In the genomic region with DNA sequence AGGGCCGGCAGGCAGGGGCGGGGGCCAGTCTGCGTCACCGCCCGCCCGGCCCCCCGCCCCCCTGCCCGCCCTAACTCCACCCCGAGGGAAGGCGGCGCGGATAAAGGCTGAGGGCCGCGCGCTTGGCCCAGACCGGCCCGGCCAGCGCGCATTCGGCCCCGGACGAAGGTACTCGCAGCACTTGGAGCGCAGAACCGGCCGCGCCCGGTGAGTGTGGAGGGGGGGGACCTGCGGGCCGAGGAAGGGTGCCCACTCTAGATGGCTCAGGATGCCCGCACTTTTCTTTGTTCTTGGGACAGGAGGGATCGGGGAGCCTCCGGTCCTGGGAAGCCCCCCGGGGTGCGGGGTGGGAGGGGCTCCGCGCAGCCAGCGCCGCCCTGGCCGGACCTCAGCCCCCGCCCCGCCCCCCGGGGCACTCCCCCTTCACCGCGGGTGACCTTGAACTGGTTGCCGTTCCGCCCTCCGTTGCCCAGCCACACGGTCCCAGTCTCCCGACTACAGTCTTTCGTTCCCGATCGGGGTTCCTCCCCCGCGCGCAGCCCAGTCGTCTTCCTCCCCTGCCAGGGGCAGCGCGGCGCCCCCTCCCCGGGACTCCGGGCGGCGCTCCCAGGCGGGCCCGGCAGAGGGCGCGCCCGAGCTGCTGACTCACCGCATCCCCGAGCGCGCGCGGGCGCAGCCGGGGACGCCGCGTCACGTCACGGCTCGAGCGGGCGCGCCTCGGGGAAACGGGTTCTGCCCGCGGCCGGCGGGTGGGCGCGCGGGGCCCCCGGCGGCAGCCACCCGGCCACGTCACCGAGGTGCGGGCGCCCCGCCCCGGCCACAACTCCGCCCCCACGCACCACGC, we compare ENCODE assay signal across 2 cellular contexts.
TF ChIP-seq lines count a peak whose summit lies in the region.

MIDN (plus strand) TSS at position 130 of the 844 bp plus-strand sequence. CDS start 1,714 bp downstream, outside the sequence.

TF ChIP-seq in HEK293, 187 proteins besides CTCF, POLR2A, EP300 and RAD21 (continued from another document and continues in another):
- TF ChIP-seq ZNF280C (tag by site-specific recombination; IDR thresholded peaks at IDR 0.05), result no peak
- TF ChIP-seq ZNF747 (tag by site-specific recombination; IDR thresholded peaks at IDR 0.05), result no peak
- no peak for TF ChIP-seq ZNF140 (tag by site-specific recombination; IDR thresholded peaks at IDR 0.05)
- no peak; the same call in 1 of the 2 replicates for TF ChIP-seq ZSCAN30 (tag by site-specific recombination; IDR thresholded peaks at IDR 0.05)
- peak; percentile 68 for TF ChIP-seq HIC1 (tag by site-specific recombination; IDR thresholded peaks at IDR 0.05)
- TF ChIP-seq HOXC10 (CRISPR knock-in tag; IDR thresholded peaks at IDR 0.05), result no peak
- TF ChIP-seq, protein P1, sequence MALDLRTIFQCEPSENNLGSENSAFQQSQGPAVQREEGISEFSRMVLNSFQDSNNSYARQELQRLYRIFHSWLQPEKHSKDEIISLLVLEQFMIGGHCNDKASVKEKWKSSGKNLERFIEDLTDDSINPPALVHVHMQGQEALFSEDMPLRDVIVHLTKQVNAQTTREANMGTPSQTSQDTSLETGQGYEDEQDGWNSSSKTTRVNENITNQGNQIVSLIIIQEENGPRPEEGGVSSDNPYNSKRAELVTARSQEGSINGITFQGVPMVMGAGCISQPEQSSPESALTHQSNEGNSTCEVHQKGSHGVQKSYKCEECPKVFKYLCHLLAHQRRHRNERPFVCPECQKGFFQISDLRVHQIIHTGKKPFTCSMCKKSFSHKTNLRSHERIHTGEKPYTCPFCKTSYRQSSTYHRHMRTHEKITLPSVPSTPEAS (tag by site-specific recombination; IDR thresholded peaks at IDR 0.05), result no peak
- TF ChIP-seq ZNF664 (tag by site-specific recombination; IDR thresholded peaks at IDR 0.05), result no peak
- TF ChIP-seq ZNF791 (tag by site-specific recombination; IDR thresholded peaks at IDR 0.05), result no peak
- TF ChIP-seq ZNF510 (tag by site-specific recombination; IDR thresholded peaks at IDR 0.05; ENCODE audit: insufficient replicate concordance), result no peak
- TF ChIP-seq ZNF202 (tag by site-specific recombination; IDR thresholded peaks at IDR 0.05; ENCODE audit: borderline replicate concordance), result no peak
- TF ChIP-seq ZNF292 (tag by site-specific recombination; IDR thresholded peaks at IDR 0.05; ENCODE audit: borderline replicate concordance, low read depth), result no peak
- no peak for TF ChIP-seq ZNF37A (tag by site-specific recombination; IDR thresholded peaks at IDR 0.05)
- no peak for TF ChIP-seq ZNF555 (tag by site-specific recombination; conservative IDR thresholded peaks at IDR 0.05)
- no peak for TF ChIP-seq ZNF426 (tag by site-specific recombination; IDR thresholded peaks at IDR 0.05)
- TF ChIP-seq ZFHX2 (tag by site-specific recombination; conservative IDR thresholded peaks at IDR 0.05), result 0 out of 2 replicates have a peak, but pooled peaks have one; percentile 5
- TF ChIP-seq ZNF19 (tag by site-specific recombination; IDR thresholded peaks at IDR 0.05; ENCODE audit: low read depth), result no peak
- no peak for TF ChIP-seq ZSCAN16 (tag by site-specific recombination; IDR thresholded peaks at IDR 0.05)
- TF ChIP-seq ZNF777 (tag by site-specific recombination; IDR thresholded peaks at IDR 0.05; ENCODE audit: borderline replicate concordance), result no peak
- TF ChIP-seq ZNF133 (tag by site-specific recombination; IDR thresholded peaks at IDR 0.05), result no peak
- no peak for TF ChIP-seq SETDB1 (IDR thresholded peaks at IDR 0.05; ENCODE audit: insufficient read length, low read length)
- TF ChIP-seq WT1 (tag by site-specific recombination; IDR thresholded peaks at IDR 0.05), result peak; percentile 72
- TF ChIP-seq ZNF223 (tag by site-specific recombination; IDR thresholded peaks at IDR 0.05), result no peak
- TF ChIP-seq ZFP69B (tag by site-specific recombination; IDR thresholded peaks at IDR 0.05), result no peak
- no peak for TF ChIP-seq RBAK (tag by site-specific recombination; IDR thresholded peaks at IDR 0.05)
- TF ChIP-seq ZNF324 (tag by site-specific recombination; IDR thresholded peaks at IDR 0.05), result no peak
- no peak for TF ChIP-seq ZNF121 (tag by site-specific recombination; IDR thresholded peaks at IDR 0.05)
- TF ChIP-seq ZNF596 (tag by site-specific recombination; IDR thresholded peaks at IDR 0.05), result no peak
- TF ChIP-seq, protein P2, sequence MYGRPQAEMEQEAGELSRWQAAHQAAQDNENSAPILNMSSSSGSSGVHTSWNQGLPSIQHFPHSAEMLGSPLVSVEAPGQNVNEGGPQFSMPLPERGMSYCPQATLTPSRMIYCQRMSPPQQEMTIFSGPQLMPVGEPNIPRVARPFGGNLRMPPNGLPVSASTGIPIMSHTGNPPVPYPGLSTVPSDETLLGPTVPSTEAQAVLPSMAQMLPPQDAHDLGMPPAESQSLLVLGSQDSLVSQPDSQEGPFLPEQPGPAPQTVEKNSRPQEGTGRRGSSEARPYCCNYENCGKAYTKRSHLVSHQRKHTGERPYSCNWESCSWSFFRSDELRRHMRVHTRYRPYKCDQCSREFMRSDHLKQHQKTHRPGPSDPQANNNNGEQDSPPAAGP (tag by site-specific recombination; IDR thresholded peaks at IDR 0.05), result peak; percentile 74

TF ChIP-seq in WTC11, 78 proteins besides CTCF, POLR2A, EP300 and RAD21 (continued from another document and continues in another):
- TF ChIP-seq, protein P3, sequence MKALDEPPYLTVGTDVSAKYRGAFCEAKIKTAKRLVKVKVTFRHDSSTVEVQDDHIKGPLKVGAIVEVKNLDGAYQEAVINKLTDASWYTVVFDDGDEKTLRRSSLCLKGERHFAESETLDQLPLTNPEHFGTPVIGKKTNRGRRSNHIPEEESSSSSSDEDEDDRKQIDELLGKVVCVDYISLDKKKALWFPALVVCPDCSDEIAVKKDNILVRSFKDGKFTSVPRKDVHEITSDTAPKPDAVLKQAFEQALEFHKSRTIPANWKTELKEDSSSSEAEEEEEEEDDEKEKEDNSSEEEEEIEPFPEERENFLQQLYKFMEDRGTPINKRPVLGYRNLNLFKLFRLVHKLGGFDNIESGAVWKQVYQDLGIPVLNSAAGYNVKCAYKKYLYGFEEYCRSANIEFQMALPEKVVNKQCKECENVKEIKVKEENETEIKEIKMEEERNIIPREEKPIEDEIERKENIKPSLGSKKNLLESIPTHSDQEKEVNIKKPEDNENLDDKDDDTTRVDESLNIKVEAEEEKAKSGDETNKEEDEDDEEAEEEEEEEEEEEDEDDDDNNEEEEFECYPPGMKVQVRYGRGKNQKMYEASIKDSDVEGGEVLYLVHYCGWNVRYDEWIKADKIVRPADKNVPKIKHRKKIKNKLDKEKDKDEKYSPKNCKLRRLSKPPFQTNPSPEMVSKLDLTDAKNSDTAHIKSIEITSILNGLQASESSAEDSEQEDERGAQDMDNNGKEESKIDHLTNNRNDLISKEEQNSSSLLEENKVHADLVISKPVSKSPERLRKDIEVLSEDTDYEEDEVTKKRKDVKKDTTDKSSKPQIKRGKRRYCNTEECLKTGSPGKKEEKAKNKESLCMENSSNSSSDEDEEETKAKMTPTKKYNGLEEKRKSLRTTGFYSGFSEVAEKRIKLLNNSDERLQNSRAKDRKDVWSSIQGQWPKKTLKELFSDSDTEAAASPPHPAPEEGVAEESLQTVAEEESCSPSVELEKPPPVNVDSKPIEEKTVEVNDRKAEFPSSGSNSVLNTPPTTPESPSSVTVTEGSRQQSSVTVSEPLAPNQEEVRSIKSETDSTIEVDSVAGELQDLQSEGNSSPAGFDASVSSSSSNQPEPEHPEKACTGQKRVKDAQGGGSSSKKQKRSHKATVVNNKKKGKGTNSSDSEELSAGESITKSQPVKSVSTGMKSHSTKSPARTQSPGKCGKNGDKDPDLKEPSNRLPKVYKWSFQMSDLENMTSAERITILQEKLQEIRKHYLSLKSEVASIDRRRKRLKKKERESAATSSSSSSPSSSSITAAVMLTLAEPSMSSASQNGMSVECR (CRISPR knock-in tag; IDR thresholded peaks at IDR 0.05; ENCODE audit: borderline replicate concordance), result peak; percentile 2; the same call in 1 of the 2 replicates
- TF ChIP-seq, protein P4, sequence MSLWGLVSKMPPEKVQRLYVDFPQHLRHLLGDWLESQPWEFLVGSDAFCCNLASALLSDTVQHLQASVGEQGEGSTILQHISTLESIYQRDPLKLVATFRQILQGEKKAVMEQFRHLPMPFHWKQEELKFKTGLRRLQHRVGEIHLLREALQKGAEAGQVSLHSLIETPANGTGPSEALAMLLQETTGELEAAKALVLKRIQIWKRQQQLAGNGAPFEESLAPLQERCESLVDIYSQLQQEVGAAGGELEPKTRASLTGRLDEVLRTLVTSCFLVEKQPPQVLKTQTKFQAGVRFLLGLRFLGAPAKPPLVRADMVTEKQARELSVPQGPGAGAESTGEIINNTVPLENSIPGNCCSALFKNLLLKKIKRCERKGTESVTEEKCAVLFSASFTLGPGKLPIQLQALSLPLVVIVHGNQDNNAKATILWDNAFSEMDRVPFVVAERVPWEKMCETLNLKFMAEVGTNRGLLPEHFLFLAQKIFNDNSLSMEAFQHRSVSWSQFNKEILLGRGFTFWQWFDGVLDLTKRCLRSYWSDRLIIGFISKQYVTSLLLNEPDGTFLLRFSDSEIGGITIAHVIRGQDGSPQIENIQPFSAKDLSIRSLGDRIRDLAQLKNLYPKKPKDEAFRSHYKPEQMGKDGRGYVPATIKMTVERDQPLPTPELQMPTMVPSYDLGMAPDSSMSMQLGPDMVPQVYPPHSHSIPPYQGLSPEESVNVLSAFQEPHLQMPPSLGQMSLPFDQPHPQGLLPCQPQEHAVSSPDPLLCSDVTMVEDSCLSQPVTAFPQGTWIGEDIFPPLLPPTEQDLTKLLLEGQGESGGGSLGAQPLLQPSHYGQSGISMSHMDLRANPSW (CRISPR knock-in tag; conservative IDR thresholded peaks at IDR 0.05; ENCODE audit: low read depth), result no peak
- TF ChIP-seq, protein P5, sequence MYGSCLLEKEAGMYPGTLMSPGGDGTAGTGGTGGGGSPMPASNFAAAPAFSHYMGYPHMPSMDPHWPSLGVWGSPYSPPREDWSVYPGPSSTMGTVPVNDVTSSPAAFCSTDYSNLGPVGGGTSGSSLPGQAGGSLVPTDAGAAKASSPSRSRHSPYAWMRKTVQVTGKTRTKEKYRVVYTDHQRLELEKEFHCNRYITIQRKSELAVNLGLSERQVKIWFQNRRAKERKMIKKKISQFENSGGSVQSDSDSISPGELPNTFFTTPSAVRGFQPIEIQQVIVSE (CRISPR knock-in tag; IDR thresholded peaks at IDR 0.05; ENCODE audit: borderline replicate concordance), result no peak; the same call in 1 of the 2 replicates
- TF ChIP-seq GRHL2 (CRISPR knock-in tag; IDR thresholded peaks at IDR 0.05; ENCODE audit: insufficient replicate concordance, severe bottlenecking) (no peak), SOX15 (CRISPR knock-in tag; IDR thresholded peaks at IDR 0.05) (no peak), MXD4 (CRISPR knock-in tag; IDR thresholded peaks at IDR 0.05; ENCODE audit: borderline replicate concordance) (no peak), GTF2I (CRISPR knock-in tag; conservative IDR thresholded peaks at IDR 0.05) (no peak), ZSCAN18 (CRISPR knock-in tag; IDR thresholded peaks at IDR 0.05) (no peak), SMAD3 (CRISPR knock-in tag; IDR thresholded peaks at IDR 0.05; ENCODE audit: borderline replicate concordance) (no peak), TP53 (CRISPR knock-in tag; IDR thresholded peaks at IDR 0.05) (peak; percentile 68; the same call in 1 of the 2 replicates), NFE2L1 (CRISPR knock-in tag; IDR thresholded peaks at IDR 0.05) (no peak)
- TF ChIP-seq, protein P6, sequence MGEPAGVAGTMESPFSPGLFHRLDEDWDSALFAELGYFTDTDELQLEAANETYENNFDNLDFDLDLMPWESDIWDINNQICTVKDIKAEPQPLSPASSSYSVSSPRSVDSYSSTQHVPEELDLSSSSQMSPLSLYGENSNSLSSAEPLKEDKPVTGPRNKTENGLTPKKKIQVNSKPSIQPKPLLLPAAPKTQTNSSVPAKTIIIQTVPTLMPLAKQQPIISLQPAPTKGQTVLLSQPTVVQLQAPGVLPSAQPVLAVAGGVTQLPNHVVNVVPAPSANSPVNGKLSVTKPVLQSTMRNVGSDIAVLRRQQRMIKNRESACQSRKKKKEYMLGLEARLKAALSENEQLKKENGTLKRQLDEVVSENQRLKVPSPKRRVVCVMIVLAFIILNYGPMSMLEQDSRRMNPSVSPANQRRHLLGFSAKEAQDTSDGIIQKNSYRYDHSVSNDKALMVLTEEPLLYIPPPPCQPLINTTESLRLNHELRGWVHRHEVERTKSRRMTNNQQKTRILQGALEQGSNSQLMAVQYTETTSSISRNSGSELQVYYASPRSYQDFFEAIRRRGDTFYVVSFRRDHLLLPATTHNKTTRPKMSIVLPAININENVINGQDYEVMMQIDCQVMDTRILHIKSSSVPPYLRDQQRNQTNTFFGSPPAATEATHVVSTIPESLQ (CRISPR knock-in tag; IDR thresholded peaks at IDR 0.05), result no peak
- TF ChIP-seq, protein P7, sequence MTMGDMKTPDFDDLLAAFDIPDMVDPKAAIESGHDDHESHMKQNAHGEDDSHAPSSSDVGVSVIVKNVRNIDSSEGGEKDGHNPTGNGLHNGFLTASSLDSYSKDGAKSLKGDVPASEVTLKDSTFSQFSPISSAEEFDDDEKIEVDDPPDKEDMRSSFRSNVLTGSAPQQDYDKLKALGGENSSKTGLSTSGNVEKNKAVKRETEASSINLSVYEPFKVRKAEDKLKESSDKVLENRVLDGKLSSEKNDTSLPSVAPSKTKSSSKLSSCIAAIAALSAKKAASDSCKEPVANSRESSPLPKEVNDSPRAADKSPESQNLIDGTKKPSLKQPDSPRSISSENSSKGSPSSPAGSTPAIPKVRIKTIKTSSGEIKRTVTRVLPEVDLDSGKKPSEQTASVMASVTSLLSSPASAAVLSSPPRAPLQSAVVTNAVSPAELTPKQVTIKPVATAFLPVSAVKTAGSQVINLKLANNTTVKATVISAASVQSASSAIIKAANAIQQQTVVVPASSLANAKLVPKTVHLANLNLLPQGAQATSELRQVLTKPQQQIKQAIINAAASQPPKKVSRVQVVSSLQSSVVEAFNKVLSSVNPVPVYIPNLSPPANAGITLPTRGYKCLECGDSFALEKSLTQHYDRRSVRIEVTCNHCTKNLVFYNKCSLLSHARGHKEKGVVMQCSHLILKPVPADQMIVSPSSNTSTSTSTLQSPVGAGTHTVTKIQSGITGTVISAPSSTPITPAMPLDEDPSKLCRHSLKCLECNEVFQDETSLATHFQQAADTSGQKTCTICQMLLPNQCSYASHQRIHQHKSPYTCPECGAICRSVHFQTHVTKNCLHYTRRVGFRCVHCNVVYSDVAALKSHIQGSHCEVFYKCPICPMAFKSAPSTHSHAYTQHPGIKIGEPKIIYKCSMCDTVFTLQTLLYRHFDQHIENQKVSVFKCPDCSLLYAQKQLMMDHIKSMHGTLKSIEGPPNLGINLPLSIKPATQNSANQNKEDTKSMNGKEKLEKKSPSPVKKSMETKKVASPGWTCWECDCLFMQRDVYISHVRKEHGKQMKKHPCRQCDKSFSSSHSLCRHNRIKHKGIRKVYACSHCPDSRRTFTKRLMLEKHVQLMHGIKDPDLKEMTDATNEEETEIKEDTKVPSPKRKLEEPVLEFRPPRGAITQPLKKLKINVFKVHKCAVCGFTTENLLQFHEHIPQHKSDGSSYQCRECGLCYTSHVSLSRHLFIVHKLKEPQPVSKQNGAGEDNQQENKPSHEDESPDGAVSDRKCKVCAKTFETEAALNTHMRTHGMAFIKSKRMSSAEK (CRISPR knock-in tag; IDR thresholded peaks at IDR 0.05; ENCODE audit: borderline replicate concordance), result no peak
- TF ChIP-seq, protein P8, sequence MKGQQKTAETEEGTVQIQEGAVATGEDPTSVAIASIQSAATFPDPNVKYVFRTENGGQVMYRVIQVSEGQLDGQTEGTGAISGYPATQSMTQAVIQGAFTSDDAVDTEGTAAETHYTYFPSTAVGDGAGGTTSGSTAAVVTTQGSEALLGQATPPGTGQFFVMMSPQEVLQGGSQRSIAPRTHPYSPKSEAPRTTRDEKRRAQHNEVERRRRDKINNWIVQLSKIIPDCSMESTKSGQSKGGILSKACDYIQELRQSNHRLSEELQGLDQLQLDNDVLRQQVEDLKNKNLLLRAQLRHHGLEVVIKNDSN (CRISPR knock-in tag; IDR thresholded peaks at IDR 0.05), result no peak
